12 cellular contexts compared by ENCODE assay signal in the genomic region with DNA sequence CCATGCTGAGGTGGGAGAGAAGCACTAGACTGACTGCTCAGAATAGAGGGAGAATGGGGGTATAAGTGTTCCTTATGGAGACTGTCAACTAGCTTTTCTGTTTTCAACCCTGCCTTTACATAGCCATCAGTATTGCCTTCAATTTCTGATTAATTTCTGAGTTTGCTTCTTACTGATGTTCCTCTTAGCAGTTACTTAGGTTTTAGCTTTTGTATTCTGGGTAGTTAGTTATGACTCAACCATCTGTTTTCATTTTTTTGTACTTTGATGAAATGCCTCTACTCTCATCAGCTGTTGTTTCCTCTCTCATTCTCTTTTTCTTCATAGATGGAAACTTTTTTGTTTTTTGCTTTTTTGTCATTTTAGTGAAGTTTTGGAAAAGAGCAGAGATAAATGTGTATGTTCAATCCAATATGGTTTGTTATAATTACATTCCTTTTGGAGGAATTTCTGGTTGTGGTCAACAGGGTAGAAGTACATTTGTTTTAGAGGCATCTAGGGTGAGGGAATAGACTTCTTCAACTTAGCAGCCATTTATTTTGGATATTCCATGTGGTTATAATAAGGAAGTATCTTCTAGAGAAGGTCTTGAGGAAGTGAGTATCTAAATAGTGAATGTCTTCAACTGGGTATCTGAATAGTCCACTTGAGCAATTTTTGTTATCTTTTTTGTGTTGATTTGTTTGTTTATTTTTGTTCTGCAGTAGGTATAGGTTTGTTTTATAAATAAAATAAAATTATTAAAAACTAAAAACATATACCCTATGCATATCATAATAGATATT. TPM values are rescaled to one million over a fixed set of nuclear protein-coding genes. Genes with fewer than 3 reads are reported as not detected.
DNase-seq lines count a peak whose midpoint lies in the region; ATAC-seq and TF ChIP-seq lines count a peak whose summit lies in the region.
"Had no signal": no experiment of that assay in that cellular context is flagged by ENCODE, and none has a peak within 500 bp of the region (broad histone marks: within the 10 kb centered on the region; RNA-seq: fewer than 3 reads in every experiment).

No MANE protein-coding gene starts in this region.

- DNase-seq in AG08395 (ENCODE audit: low spot score): peak; percentile 26
- no peak for DNase-seq in activated CD8-positive, alpha-beta T cell treated with anti-CD3 and anti-CD28 coated beads, Interleukin-2, amount 10 ng/mL, durations not matched to agents 7 days and 5 days
- no peak for DNase-seq in stimulated activated CD4-positive, alpha-beta T cell treated with anti-CD3 and anti-CD28 coated beads, Interleukin-15, amount 100 ng/mL, for 24 hours
- DNase-seq in UCSD-AML1 (lab: John Stamatoyannopoulos, UW; ENCODE audit: unreplicated experiment): no peak
- no peak for DNase-seq in body of pancreas
- no peak for DNase-seq in NK-92 treated with Interleukin-12 subunit alpha and Interleukin-12 subunit beta, amount 100 ng/mL, for 24 hours (lab: John Stamatoyannopoulos, UW)
- DNase-seq: NCI-H345 had no signal

- H3K27me3 Mint-ChIP-seq in activated CD8-positive, alpha-beta T cell treated with anti-CD3 and anti-CD28 coated beads, Interleukin-2, amount 10 ng/mL, durations not matched to agents 7 days and 5 days (ENCODE audit: low read depth): no peaks in the 10 kb centered on the region

- no peaks in the 10 kb centered on the region for H3K9me3 ChIP-seq in body of pancreas

- POLR2A ChIA-PET in activated CD8-positive, alpha-beta T cell treated with anti-CD3 and anti-CD28 coated beads, Interleukin-2, amount 10 ng/mL, durations not matched to agents 7 days and 5 days (lab: Charles Lee): no interaction called here

- H3K27ac Mint-ChIP-seq in activated CD8-positive, alpha-beta T cell treated with anti-CD3 and anti-CD28 coated beads, Interleukin-2, amount 10 ng/mL, durations not matched to agents 7 days and 5 days: peak overlapping the region; percentile 10

- intact Hi-C loops in body of pancreas (cut with DNase I): no loop called here

- CTCF ChIA-PET in activated CD8-positive, alpha-beta T cell treated with anti-CD3 and anti-CD28 coated beads, Interleukin-2, amount 10 ng/mL, durations not matched to agents 7 days and 5 days (lab: Charles Lee): interaction anchor here (0.5 to 3.0 kb wide), 5 partner anchors 48 to 643 kb away, joined by 3 to 17 read pairs (median 3); a partner anchor contains a TSS

- H3K4me3 ChIP-seq in body of pancreas: no peak overlapping the region
- H3K4me3 ChIP-seq: lung had no signal

- H3K36me3 Mint-ChIP-seq in activated CD8-positive, alpha-beta T cell treated with anti-CD3 and anti-CD28 coated beads, Interleukin-2, amount 10 ng/mL, durations not matched to agents 7 days and 5 days (ENCODE audit: low read depth): peaks cover 28% of the 10 kb centered on the region

- no peaks in the 10 kb centered on the region for H3K27me3 ChIP-seq in body of pancreas

- H3K27ac ChIP-seq in body of pancreas: no peak overlapping the region
- H3K27ac ChIP-seq: C4-2B had no signal

- no peak for TF ChIP-seq POLR2A in body of pancreas (IDR thresholded peaks at IDR 0.05)

- H3K4me1 ChIP-seq in body of pancreas: no peaks in the 10 kb centered on the region

- no peak overlapping the region for H3K4me3 Mint-ChIP-seq in activated CD8-positive, alpha-beta T cell treated with anti-CD3 and anti-CD28 coated beads, Interleukin-2, amount 10 ng/mL, durations not matched to agents 7 days and 5 days

- TF ChIP-seq CTCF in body of pancreas (IDR thresholded peaks at IDR 0.05): no peak

- ATAC-seq in GM18868 (IDR thresholded peaks at IDR 0.05; ENCODE audit: unreplicated experiment): peak; percentile 76
- peak; percentile 78 for ATAC-seq in HG02884 (IDR thresholded peaks at IDR 0.05; ENCODE audit: unreplicated experiment)
- no peak for ATAC-seq in activated CD8-positive, alpha-beta T cell treated with anti-CD3 and anti-CD28 coated beads, Interleukin-2, amount 10 ng/mL, durations not matched to agents 7 days and 5 days
- ATAC-seq in body of pancreas: no peak

- no peaks in the 10 kb centered on the region for H3K9me3 Mint-ChIP-seq in activated CD8-positive, alpha-beta T cell treated with anti-CD3 and anti-CD28 coated beads, Interleukin-2, amount 10 ng/mL, durations not matched to agents 7 days and 5 days (ENCODE audit: insufficient read depth)

- no peaks in the 10 kb centered on the region for H3K36me3 ChIP-seq in body of pancreas (replicated peaks in 1 of 2; ENCODE audit: insufficient read depth in 1 of 2, low read depth in 2 of 2)

- H3K4me1 Mint-ChIP-seq in activated CD8-positive, alpha-beta T cell treated with anti-CD3 and anti-CD28 coated beads, Interleukin-2, amount 10 ng/mL, durations not matched to agents 7 days and 5 days (ENCODE audit: low read depth): no peaks in the 10 kb centered on the region

RNA-seq across cellular contexts. Expression of a gene that starts 29.6 kb away (rescaled TPM):
- total RNA-seq in activated CD8-positive, alpha-beta T cell treated with anti-CD3 and anti-CD28 coated beads, Interleukin-2, amount 10 ng/mL, durations not matched to agents 7 days and 5 days: not detected
- not detected for total RNA-seq in body of pancreas
- total RNA-seq: HT1080, lung had no signal

RNA-seq across cellular contexts. Expression of a gene that starts 48.0 kb away (rescaled TPM):
- total RNA-seq in activated CD8-positive, alpha-beta T cell treated with anti-CD3 and anti-CD28 coated beads, Interleukin-2, amount 10 ng/mL, durations not matched to agents 7 days and 5 days: 10 to 100 TPM; 32.2 to 35.9 TPM
- under 1 TPM in 1 of 2 donors, not detected in 1; 0.52 TPM for total RNA-seq in body of pancreas

RNA-seq across cellular contexts. Expression of a gene that starts 48.1 kb away (rescaled TPM):
- 10 to 100 TPM; 66.4 to 70.2 TPM for total RNA-seq in activated CD8-positive, alpha-beta T cell treated with anti-CD3 and anti-CD28 coated beads, Interleukin-2, amount 10 ng/mL, durations not matched to agents 7 days and 5 days
- total RNA-seq in body of pancreas: 10 to 100 TPM; 12.2 TPM

Comparison
In these comparisons a context has a peak if more than half of its experiments do, and no peak if none do; other contexts are left out.
1. ATAC-seq: peak in GM18868 (single experiment) and HG02884 (single experiment); none in activated CD8-positive, alpha-beta T cell treated with anti-CD3 and anti-CD28 coated beads, Interleukin-2, amount 10 ng/mL, durations not matched to agents 7 days and 5 days (single experiment) and body of pancreas (single experiment).
2. RNA of a gene that starts 48.0 kb away (total RNA-seq): 32.2 to 35.9 TPM in activated CD8-positive, alpha-beta T cell treated with anti-CD3 and anti-CD28 coated beads, Interleukin-2, amount 10 ng/mL, durations not matched to agents 7 days and 5 days; 0.52 TPM in body of pancreas; every median in the first group is over 10 times any median in the second.
3. RNA of a gene that starts 48.1 kb away (total RNA-seq): 66.4 to 70.2 TPM in activated CD8-positive, alpha-beta T cell treated with anti-CD3 and anti-CD28 coated beads, Interleukin-2, amount 10 ng/mL, durations not matched to agents 7 days and 5 days; 12.2 TPM in body of pancreas; every median in the first group is over 4 times any median in the second.